ENCODE assay signal across 19 cellular contexts in genomic region chr18:68263481-68263880, GRCh38.
DNase-seq lines count a peak whose midpoint lies in the region; ATAC-seq and TF ChIP-seq lines count a peak whose summit lies in the region.
"Had no signal": no experiment of that assay in that cellular context is flagged by ENCODE, and none has a peak within 500 bp of the region (broad histone marks: within the 10 kb centered on the region; RNA-seq: fewer than 3 reads in every experiment).

No MANE protein-coding gene starts in this region.

- H3K27ac ChIP-seq in ACC112 (ENCODE audit: low read depth, low read length) = peak overlapping the region; percentile 62
- H3K27ac ChIP-seq: psoas muscle had no signal

- H3K4me1 ChIP-seq in ACC112 (ENCODE audit: control insufficient read depth, insufficient read depth, low read length, unreplicated experiment) = peaks cover 25% of the 10 kb centered on the region
- H3K4me1 ChIP-seq: psoas muscle had no signal

- no peak for ATAC-seq in HG02840 (IDR thresholded peaks at IDR 0.05; ENCODE audit: low FRiP score, unreplicated experiment)
- ATAC-seq: psoas muscle had no signal

- H2AFZ ChIP-seq in ACC112 (ENCODE audit: low read length, unreplicated experiment) = peak overlapping the region; percentile 9

- peak; percentile 48 for DNase-seq in HT1080 (ENCODE audit: low read depth)
- peak; percentile 48 for DNase-seq in astrocyte of the spinal cord (ENCODE audit: low read depth, low spot score)
- DNase-seq in iris pigment epithelial cell (ENCODE audit: low read depth) = peak; percentile 67
- no peak for DNase-seq in retina
- no peak for DNase-seq in SW 1271 (lab: John Stamatoyannopoulos, UW)
- no peak for DNase-seq in globus pallidus (ENCODE audit: low spot score)
- DNase-seq: 8988T, C1 segment of cervical spinal cord, DMS 273 treated with DMSO at 0.1 percent for 48 hours, foreskin melanocyte, NCI-H1105 treated with DMSO at 0.1 percent for 48 hours, NCI-H2081 treated with DMSO at 0.1 percent for 48 hours, NCI-H510A treated with DMSO at 0.1 percent for 48 hours, nephron progenitor cell, psoas muscle, Right ventricle myocardium superior, T-helper 1 cell had no signal

- H3K4me3 ChIP-seq in ACC112 (ENCODE audit: low read depth, low read length) = no peak overlapping the region; the same call in 1 of the 2 replicates
- no peak overlapping the region for H3K4me3 ChIP-seq in astrocyte of the spinal cord (ENCODE audit: low read depth, low read length)
- H3K4me3 ChIP-seq: psoas muscle had no signal

- no peaks in the 10 kb centered on the region for H3K79me2 ChIP-seq in ACC112 (ENCODE audit: control insufficient read depth, insufficient read depth, low read length, unreplicated experiment)

- in situ Hi-C loops in astrocyte of the spinal cord (cut with HindIII; ENCODE audit: low sequenced_read_pairs) = no loop called here

- no peaks in the 10 kb centered on the region for H3K36me3 ChIP-seq in ACC112 (ENCODE audit: insufficient read depth, low read length)

- no peaks in the 10 kb centered on the region for H3K27me3 ChIP-seq in ACC112 (ENCODE audit: insufficient read depth, low read length)

- TF ChIP-seq CTCF in astrocyte of the spinal cord (IDR thresholded peaks at IDR 0.05; ENCODE audit: low read depth, low read length) = no peak

Comparison
In these comparisons a context has a peak if more than half of its experiments do, and no peak if none do; other contexts are left out.
1. DNase-seq: peak in HT1080 (single experiment), astrocyte of the spinal cord (single experiment) and iris pigment epithelial cell (single experiment); none in retina (single experiment), SW 1271 (0 of 2) and globus pallidus (single experiment).